31 cellular contexts compared by ENCODE assay signal in the genomic region with DNA sequence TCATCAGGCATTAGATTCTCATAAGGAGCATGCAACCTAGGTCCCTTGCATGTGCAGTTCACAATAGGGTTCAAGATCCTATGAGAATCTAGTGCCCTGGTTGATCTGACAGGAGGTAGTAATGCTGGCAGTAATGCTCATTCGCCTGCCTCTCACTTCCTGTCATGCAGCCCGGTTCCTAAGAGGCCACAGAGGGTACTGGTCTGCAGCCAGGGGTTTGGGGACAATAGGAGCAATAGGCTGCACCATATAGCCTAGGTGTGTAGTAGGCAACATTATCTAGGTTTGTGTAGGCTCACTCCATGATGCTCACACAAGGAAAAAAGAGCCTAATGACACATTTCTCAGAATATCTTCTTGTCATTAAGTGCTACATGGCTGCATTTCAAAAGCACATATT. TPM values are rescaled to one million over a fixed set of nuclear protein-coding genes. Genes with fewer than 3 reads are reported as not detected.
DNase-seq lines count a peak whose midpoint lies in the region; ATAC-seq, FAIRE-seq and TF ChIP-seq lines count a peak whose summit lies in the region.
"Had no signal": no experiment of that assay in that cellular context is flagged by ENCODE, and none has a peak within 500 bp of the region (broad histone marks: within the 10 kb centered on the region; RNA-seq: fewer than 3 reads in every experiment).

No MANE protein-coding gene starts in this region.

- no peaks in the 10 kb centered on the region for H3K36me3 ChIP-seq in Loucy (ENCODE audit: insufficient read depth, low read length)
- H3K36me3 ChIP-seq: BE2C, BLaER1 had no signal

- no peaks in the 10 kb centered on the region for H3K27me3 Mint-ChIP-seq in endothelial cell (ENCODE audit: unreplicated experiment)
- H3K27me3 Mint-ChIP-seq: CD4-positive, alpha-beta memory T cell; CD4-positive, CD25-positive, alpha-beta regulatory T cell had no signal

- H3K4me1 ChIP-seq in Loucy (ENCODE audit: insufficient read depth, low read length, poor library complexity, severe bottlenecking), result no peaks in the 10 kb centered on the region
- H3K4me1 ChIP-seq: BE2C, BLaER1 had no signal

- H4K20me1 ChIP-seq in Loucy (ENCODE audit: insufficient read depth, low read length, poor library complexity, severe bottlenecking), result no peaks in the 10 kb centered on the region
- H4K20me1 ChIP-seq: BLaER1 had no signal

- H3K9me3 Mint-ChIP-seq in stimulated activated effector memory CD8-positive, alpha-beta T cell treated with anti-CD3 and anti-CD28 coated beads, Interleukin-12 subunit alpha, Interleukin-12 subunit beta, amount 100 ng/mL, for 72 hours, result no peaks in the 10 kb centered on the region
- H3K9me3 Mint-ChIP-seq in endothelial cell (ENCODE audit: unreplicated experiment), result no peaks in the 10 kb centered on the region
- H3K9me3 Mint-ChIP-seq: CD4-positive, alpha-beta memory T cell; CD8-positive, alpha-beta memory T cell had no signal

- H3K4me1 Mint-ChIP-seq in stimulated activated effector memory CD8-positive, alpha-beta T cell treated with anti-CD3 and anti-CD28 coated beads, Interleukin-12 subunit alpha, Interleukin-12 subunit beta, amount 100 ng/mL, for 72 hours, result no peaks in the 10 kb centered on the region
- no peaks in the 10 kb centered on the region for H3K4me1 Mint-ChIP-seq in endothelial cell (ENCODE audit: unreplicated experiment)
- H3K4me1 Mint-ChIP-seq: CD14-positive monocyte; CD4-positive, alpha-beta memory T cell; CD4-positive, CD25-positive, alpha-beta regulatory T cell; CD8-positive, alpha-beta memory T cell had no signal

- FAIRE-seq in urothelium cell line (lab: Jason Lieb, UNC), result peak; percentile 17
- no peak for FAIRE-seq in GM12892 (lab: Jason Lieb, UNC)
- FAIRE-seq: A204.1, GM12878, GM19239 had no signal

- H2AFZ ChIP-seq in Loucy (ENCODE audit: low read length), result peak overlapping the region; percentile 1; the same call in 1 of the 2 replicates

- H3K4me3 ChIP-seq in Loucy (ENCODE audit: low read length, poor library complexity, severe bottlenecking), result no peak overlapping the region
- H3K4me3 ChIP-seq: BLaER1, GM12878 had no signal

- TF ChIP-seq CTCF in Loucy (conservative IDR thresholded peaks at IDR 0.05; ENCODE audit: low read length) (no peak), endothelial cell (IDR thresholded peaks at IDR 0.05; ENCODE audit: unreplicated experiment) (no peak)

- H3K79me2 ChIP-seq in Loucy (ENCODE audit: insufficient read depth, low read length), result no peaks in the 10 kb centered on the region

- no peak overlapping the region for H3K4me3 Mint-ChIP-seq in stimulated activated effector memory CD8-positive, alpha-beta T cell treated with anti-CD3 and anti-CD28 coated beads, Interleukin-12 subunit alpha, Interleukin-12 subunit beta, amount 100 ng/mL, for 72 hours
- H3K4me3 Mint-ChIP-seq in endothelial cell (ENCODE audit: unreplicated experiment), result no peak overlapping the region
- H3K4me3 Mint-ChIP-seq: CD14-positive monocyte; CD4-positive, alpha-beta memory T cell; CD8-positive, alpha-beta memory T cell had no signal

- no peak overlapping the region for H3K27ac Mint-ChIP-seq in stimulated activated effector memory CD8-positive, alpha-beta T cell treated with anti-CD3 and anti-CD28 coated beads, Interleukin-12 subunit alpha, Interleukin-12 subunit beta, amount 100 ng/mL, for 72 hours
- no peak overlapping the region for H3K27ac Mint-ChIP-seq in endothelial cell (ENCODE audit: unreplicated experiment)
- H3K27ac Mint-ChIP-seq: CD14-positive monocyte; CD4-positive, alpha-beta memory T cell; CD4-positive, CD25-positive, alpha-beta regulatory T cell; CD8-positive, alpha-beta memory T cell had no signal

- ATAC-seq in stimulated activated effector memory CD8-positive, alpha-beta T cell treated with anti-CD3 and anti-CD28 coated beads, Interleukin-12 subunit alpha, Interleukin-12 subunit beta, amount 100 ng/mL, for 72 hours, result peak; percentile 37
- ATAC-seq: GM12878 had no signal

- no peaks in the 10 kb centered on the region for H3K9me3 ChIP-seq in Loucy (ENCODE audit: insufficient read depth, low read depth, low read length)
- H3K9me3 ChIP-seq: BE2C, BLaER1 had no signal

- H3K4me2 ChIP-seq in Loucy (ENCODE audit: low read depth, low read length, poor library complexity, severe bottlenecking), result no peak overlapping the region
- H3K4me2 ChIP-seq: BLaER1 had no signal

- no peak overlapping the region for H3K9ac ChIP-seq in Loucy (ENCODE audit: low read depth, low read length, poor library complexity, severe bottlenecking)
- H3K9ac ChIP-seq: BLaER1 had no signal

- H3F3A ChIP-seq in Loucy (ENCODE audit: low read depth), result no peaks in the 10 kb centered on the region

- no peaks in the 10 kb centered on the region for H3K36me3 Mint-ChIP-seq in stimulated activated effector memory CD8-positive, alpha-beta T cell treated with anti-CD3 and anti-CD28 coated beads, Interleukin-12 subunit alpha, Interleukin-12 subunit beta, amount 100 ng/mL, for 72 hours
- no peaks in the 10 kb centered on the region for H3K36me3 Mint-ChIP-seq in endothelial cell (ENCODE audit: low read depth, unreplicated experiment)
- H3K36me3 Mint-ChIP-seq: CD14-positive monocyte; CD4-positive, alpha-beta memory T cell; CD4-positive, CD25-positive, alpha-beta regulatory T cell; CD8-positive, alpha-beta memory T cell had no signal

- no peak for TF ChIP-seq POLR2A in GM12892 (IDR thresholded peaks at IDR 0.05; ENCODE audit: low read depth, low read length)

- DNase-seq in UCSD-AML1 (lab: John Stamatoyannopoulos, UW; ENCODE audit: unreplicated experiment), result peak; percentile 4
- DNase-seq in stimulated activated effector memory CD8-positive, alpha-beta T cell treated with anti-CD3 and anti-CD28 coated beads, Interleukin-12 subunit alpha, Interleukin-12 subunit beta, amount 100 ng/mL, for 72 hours (ENCODE audit: low spot score in 2 of 2), result no peak
- DNase-seq in urothelium cell line (ENCODE audit: low spot score), result no peak
- DNase-seq in GM12892 (ENCODE audit: insufficient read length), result no peak
- no peak for DNase-seq in endothelial cell (ENCODE audit: low spot score)
- DNase-seq in superior temporal gyrus (ENCODE audit: extremely low spot score), result no peak
- DNase-seq: 8988T; ACHN; BE2C; C1 segment of cervical spinal cord; CD4-positive, alpha-beta memory T cell; CD4-positive, CD25-positive, alpha-beta regulatory T cell; CD8-positive, alpha-beta memory T cell; COR-L47; DMS 273 treated with DMSO at 0.1 percent for 48 hours; DMS153; DMS53; DMS79; DND-41; EL; GDM1 had no signal

- H3K27me3 ChIP-seq in Loucy (ENCODE audit: insufficient read depth, low read length, poor library complexity, severe bottlenecking), result no peaks in the 10 kb centered on the region
- H3K27me3 ChIP-seq: BE2C, BLaER1 had no signal

- H3K9me2 ChIP-seq in Loucy (replicated peaks; ENCODE audit: low read depth, low read length), result no peaks in the 10 kb centered on the region

RNA-seq across cellular contexts. Expression of a gene that starts 25.8 kb away (rescaled TPM):
- polyA plus RNA-seq in GM12892 (2012; ENCODE audit: missing spikeins), result not detected
- not detected for total RNA-seq in endothelial cell (ENCODE audit: unreplicated experiment)
- total RNA-seq: A673; CD4-positive, alpha-beta memory T cell; CD4-positive, CD25-positive, alpha-beta regulatory T cell; CD8-positive, alpha-beta memory T cell; Daoy; G401; GM12878 had no signal
- polyA plus RNA-seq: AG04450; CD14-positive monocyte; CD4-positive, alpha-beta memory T cell; CD4-positive, CD25-positive, alpha-beta regulatory T cell; CD8-positive, alpha-beta memory T cell; GM12878 had no signal

RNA-seq across cellular contexts. Expression of a gene that starts 59.6 kb away (rescaled TPM):
- polyA plus RNA-seq in GM12892 (2012; ENCODE audit: missing spikeins), result not detected
- not detected for total RNA-seq in endothelial cell (ENCODE audit: unreplicated experiment)
- total RNA-seq: A673; CD4-positive, alpha-beta memory T cell; CD4-positive, CD25-positive, alpha-beta regulatory T cell; CD8-positive, alpha-beta memory T cell; Daoy; G401; GM12878 had no signal
- polyA plus RNA-seq: AG04450; CD14-positive monocyte; CD4-positive, alpha-beta memory T cell; CD4-positive, CD25-positive, alpha-beta regulatory T cell; CD8-positive, alpha-beta memory T cell; GM12878 had no signal
